1 cellular context compared by ENCODE assay signal in the genomic region with DNA sequence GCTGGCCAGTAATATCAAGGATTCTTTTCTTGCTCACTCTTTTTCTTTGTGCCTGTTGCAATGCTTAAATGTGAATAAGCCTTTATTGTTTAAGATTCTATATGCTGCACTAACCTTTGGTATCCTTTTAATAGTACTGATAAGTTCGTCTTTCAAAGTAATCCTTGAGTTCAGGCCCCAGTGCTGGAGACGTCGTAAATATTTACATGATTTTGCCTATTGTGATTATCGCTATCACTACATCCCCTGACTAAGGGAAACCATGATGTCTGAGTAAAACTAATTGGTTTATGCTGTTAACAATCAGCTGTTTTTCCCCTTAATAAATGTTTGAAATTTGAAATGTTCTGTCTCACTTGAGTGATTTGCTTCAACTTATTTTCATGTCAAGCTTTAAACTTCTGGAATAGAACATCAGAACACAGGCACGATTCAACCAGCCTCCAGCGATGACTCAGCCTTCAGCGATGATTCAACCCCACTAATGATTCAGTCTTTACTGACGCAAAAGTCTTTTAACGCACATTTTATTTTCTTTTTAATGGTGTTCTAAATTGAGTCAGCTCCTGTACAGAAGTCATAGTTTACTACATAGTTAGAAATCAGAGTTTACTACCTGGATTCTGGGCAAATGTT.
A peak's percentile ranks its signal among the peaks of the same experiment; 100 is the strongest.
TF ChIP-seq lines count a peak whose summit lies in the region.

No MANE protein-coding gene starts in this region.

TF ChIP-seq in K562, 482 proteins besides CTCF, POLR2A, EP300 and RAD21 (continued from another document and continues in another):
- TF ChIP-seq ZHX1 (conservative IDR thresholded peaks at IDR 0.05; ENCODE audit: low read length), result no peak
- peak; percentile 95 for TF ChIP-seq BRD9 (IDR thresholded peaks at IDR 0.05; ENCODE audit: low read depth, partially characterized antibody)
- no peak for TF ChIP-seq KLF16 (IDR thresholded peaks at IDR 0.05)
- TF ChIP-seq TEAD1 (CRISPR knock-in tag; IDR thresholded peaks at IDR 0.05), result no peak
- TF ChIP-seq ZNF23 (CRISPR knock-in tag; IDR thresholded peaks at IDR 0.05), result no peak
- no peak for TF ChIP-seq SRF (CRISPR knock-in tag; IDR thresholded peaks at IDR 0.05)
- TF ChIP-seq MCM7 (IDR thresholded peaks at IDR 0.05), result no peak; a peak in 1 of 4 replicates
- TF ChIP-seq, protein P1, sequence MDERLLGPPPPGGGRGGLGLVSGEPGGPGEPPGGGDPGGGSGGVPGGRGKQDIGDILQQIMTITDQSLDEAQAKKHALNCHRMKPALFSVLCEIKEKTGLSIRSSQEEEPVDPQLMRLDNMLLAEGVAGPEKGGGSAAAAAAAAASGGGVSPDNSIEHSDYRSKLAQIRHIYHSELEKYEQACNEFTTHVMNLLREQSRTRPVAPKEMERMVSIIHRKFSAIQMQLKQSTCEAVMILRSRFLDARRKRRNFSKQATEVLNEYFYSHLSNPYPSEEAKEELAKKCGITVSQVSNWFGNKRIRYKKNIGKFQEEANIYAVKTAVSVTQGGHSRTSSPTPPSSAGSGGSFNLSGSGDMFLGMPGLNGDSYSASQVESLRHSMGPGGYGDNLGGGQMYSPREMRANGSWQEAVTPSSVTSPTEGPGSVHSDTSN (CRISPR knock-in tag; IDR thresholded peaks at IDR 0.05; ENCODE audit: low read depth), result no peak
- TF ChIP-seq, protein P1 (tag; conservative IDR thresholded peaks at IDR 0.05; ENCODE audit: low read depth), result peak; percentile 46; the same call in 1 of the 2 replicates
- TF ChIP-seq MBD2 (IDR thresholded peaks at IDR 0.05; ENCODE audit: borderline replicate concordance, low read depth), result no peak
- TF ChIP-seq GTF2F1 (IDR thresholded peaks at IDR 0.05; ENCODE audit: low read depth, low read length), result no peak
- TF ChIP-seq MTA3 (IDR thresholded peaks at IDR 0.05; ENCODE audit: borderline replicate concordance), result 0 out of 2 replicates have a peak, but pooled peaks have one; percentile 56
- TF ChIP-seq ZNF311 (CRISPR knock-in tag; IDR thresholded peaks at IDR 0.05), result no peak
- TF ChIP-seq FOXK1 (CRISPR knock-in tag; IDR thresholded peaks at IDR 0.05; ENCODE audit: borderline replicate concordance), result no peak
- no peak for TF ChIP-seq ZNF274 (IDR thresholded peaks at IDR 0.05; ENCODE audit: borderline replicate concordance, low read depth, low read length)
- no peak for TF ChIP-seq POLR2AphosphoS2 (IDR thresholded peaks at IDR 0.05; ENCODE audit: low read length)
- no peak for TF ChIP-seq PHF20 (IDR thresholded peaks at IDR 0.05; ENCODE audit: partially characterized antibody)
- TF ChIP-seq SRSF7 (optimal IDR thresholded peaks at IDR 0.05; ENCODE audit: low read depth, low read length), result no peak
- TF ChIP-seq NEUROD1 (IDR thresholded peaks at IDR 0.05; ENCODE audit: borderline replicate concordance, low read depth, low read length, partially characterized antibody), result peak; percentile 56
- no peak for TF ChIP-seq SNIP1 (IDR thresholded peaks at IDR 0.05; ENCODE audit: low read depth)
- no peak for TF ChIP-seq BRD4 (IDR thresholded peaks at IDR 0.05)
- no peak for TF ChIP-seq SIX5 (IDR thresholded peaks at IDR 0.05; ENCODE audit: borderline replicate concordance in 1 of 2, insufficient read depth in 1 of 2, low read depth in 1 of 2, low read length in 2 of 2)
- TF ChIP-seq E2F8 (IDR thresholded peaks at IDR 0.05; ENCODE audit: low read depth, partially characterized antibody), result no peak
- TF ChIP-seq TAF1 (IDR thresholded peaks at IDR 0.05; ENCODE audit: control insufficient read depth, extremely low read depth, insufficient read depth, low read length, severe bottlenecking), result no peak
- 0 out of 2 replicates have a peak, but pooled peaks have one; percentile 49 for TF ChIP-seq ZNF584 (CRISPR knock-in tag; IDR thresholded peaks at IDR 0.05; ENCODE audit: low read depth)
- no peak for TF ChIP-seq PREB (CRISPR knock-in tag; IDR thresholded peaks at IDR 0.05)
- TF ChIP-seq STAT6 (CRISPR knock-in tag; IDR thresholded peaks at IDR 0.05), result no peak
- 0 out of 2 replicates have a peak, but pooled peaks have one; percentile 38 for TF ChIP-seq RFX1 (IDR thresholded peaks at IDR 0.05)
- TF ChIP-seq POLR2B (IDR thresholded peaks at IDR 0.05; ENCODE audit: low read depth, partially characterized antibody), result no peak
- TF ChIP-seq, protein P2, sequence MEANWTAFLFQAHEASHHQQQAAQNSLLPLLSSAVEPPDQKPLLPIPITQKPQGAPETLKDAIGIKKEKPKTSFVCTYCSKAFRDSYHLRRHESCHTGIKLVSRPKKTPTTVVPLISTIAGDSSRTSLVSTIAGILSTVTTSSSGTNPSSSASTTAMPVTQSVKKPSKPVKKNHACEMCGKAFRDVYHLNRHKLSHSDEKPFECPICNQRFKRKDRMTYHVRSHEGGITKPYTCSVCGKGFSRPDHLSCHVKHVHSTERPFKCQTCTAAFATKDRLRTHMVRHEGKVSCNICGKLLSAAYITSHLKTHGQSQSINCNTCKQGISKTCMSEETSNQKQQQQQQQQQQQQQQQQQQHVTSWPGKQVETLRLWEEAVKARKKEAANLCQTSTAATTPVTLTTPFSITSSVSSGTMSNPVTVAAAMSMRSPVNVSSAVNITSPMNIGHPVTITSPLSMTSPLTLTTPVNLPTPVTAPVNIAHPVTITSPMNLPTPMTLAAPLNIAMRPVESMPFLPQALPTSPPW (CRISPR knock-in tag; IDR thresholded peaks at IDR 0.05), result no peak; the same call in 1 of the 2 replicates
- TF ChIP-seq, protein P3, sequence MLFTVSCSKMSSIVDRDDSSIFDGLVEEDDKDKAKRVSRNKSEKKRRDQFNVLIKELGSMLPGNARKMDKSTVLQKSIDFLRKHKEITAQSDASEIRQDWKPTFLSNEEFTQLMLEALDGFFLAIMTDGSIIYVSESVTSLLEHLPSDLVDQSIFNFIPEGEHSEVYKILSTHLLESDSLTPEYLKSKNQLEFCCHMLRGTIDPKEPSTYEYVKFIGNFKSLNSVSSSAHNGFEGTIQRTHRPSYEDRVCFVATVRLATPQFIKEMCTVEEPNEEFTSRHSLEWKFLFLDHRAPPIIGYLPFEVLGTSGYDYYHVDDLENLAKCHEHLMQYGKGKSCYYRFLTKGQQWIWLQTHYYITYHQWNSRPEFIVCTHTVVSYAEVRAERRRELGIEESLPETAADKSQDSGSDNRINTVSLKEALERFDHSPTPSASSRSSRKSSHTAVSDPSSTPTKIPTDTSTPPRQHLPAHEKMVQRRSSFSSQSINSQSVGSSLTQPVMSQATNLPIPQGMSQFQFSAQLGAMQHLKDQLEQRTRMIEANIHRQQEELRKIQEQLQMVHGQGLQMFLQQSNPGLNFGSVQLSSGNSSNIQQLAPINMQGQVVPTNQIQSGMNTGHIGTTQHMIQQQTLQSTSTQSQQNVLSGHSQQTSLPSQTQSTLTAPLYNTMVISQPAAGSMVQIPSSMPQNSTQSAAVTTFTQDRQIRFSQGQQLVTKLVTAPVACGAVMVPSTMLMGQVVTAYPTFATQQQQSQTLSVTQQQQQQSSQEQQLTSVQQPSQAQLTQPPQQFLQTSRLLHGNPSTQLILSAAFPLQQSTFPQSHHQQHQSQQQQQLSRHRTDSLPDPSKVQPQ (CRISPR knock-in tag; IDR thresholded peaks at IDR 0.05; ENCODE audit: borderline replicate concordance), result no peak
- TF ChIP-seq ETV1 (tag; conservative IDR thresholded peaks at IDR 0.05; ENCODE audit: low read depth), result no peak
- no peak for TF ChIP-seq ZBTB34 (CRISPR knock-in tag; IDR thresholded peaks at IDR 0.05)
- no peak for TF ChIP-seq ZNF695 (CRISPR knock-in tag; IDR thresholded peaks at IDR 0.05)
- 0 out of 2 replicates have a peak, but pooled peaks have one; percentile 22 for TF ChIP-seq RBFOX2 (IDR thresholded peaks at IDR 0.05; ENCODE audit: low read depth, low read length)
- no peak for TF ChIP-seq ZNF75A (CRISPR knock-in tag; IDR thresholded peaks at IDR 0.05)
- TF ChIP-seq, protein P4, sequence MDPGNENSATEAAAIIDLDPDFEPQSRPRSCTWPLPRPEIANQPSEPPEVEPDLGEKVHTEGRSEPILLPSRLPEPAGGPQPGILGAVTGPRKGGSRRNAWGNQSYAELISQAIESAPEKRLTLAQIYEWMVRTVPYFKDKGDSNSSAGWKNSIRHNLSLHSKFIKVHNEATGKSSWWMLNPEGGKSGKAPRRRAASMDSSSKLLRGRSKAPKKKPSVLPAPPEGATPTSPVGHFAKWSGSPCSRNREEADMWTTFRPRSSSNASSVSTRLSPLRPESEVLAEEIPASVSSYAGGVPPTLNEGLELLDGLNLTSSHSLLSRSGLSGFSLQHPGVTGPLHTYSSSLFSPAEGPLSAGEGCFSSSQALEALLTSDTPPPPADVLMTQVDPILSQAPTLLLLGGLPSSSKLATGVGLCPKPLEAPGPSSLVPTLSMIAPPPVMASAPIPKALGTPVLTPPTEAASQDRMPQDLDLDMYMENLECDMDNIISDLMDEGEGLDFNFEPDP (CRISPR knock-in tag; IDR thresholded peaks at IDR 0.05), result no peak
